1 cellular context compared by ENCODE assay signal in genomic region chr5:33381243-33381642, GRCh38.
TF ChIP-seq lines count a peak whose summit lies in the region.

No MANE protein-coding gene starts in this region.

TF ChIP-seq in GM23338, 12 proteins besides CTCF, POLR2A, EP300 and RAD21 (continued from another document):
- TF ChIP-seq ZNF462 (CRISPR knock-in tag; IDR thresholded peaks at IDR 0.05), result no peak
- no peak for TF ChIP-seq NANOG (IDR thresholded peaks at IDR 0.05; ENCODE audit: borderline replicate concordance)
- TF ChIP-seq, protein P1, sequence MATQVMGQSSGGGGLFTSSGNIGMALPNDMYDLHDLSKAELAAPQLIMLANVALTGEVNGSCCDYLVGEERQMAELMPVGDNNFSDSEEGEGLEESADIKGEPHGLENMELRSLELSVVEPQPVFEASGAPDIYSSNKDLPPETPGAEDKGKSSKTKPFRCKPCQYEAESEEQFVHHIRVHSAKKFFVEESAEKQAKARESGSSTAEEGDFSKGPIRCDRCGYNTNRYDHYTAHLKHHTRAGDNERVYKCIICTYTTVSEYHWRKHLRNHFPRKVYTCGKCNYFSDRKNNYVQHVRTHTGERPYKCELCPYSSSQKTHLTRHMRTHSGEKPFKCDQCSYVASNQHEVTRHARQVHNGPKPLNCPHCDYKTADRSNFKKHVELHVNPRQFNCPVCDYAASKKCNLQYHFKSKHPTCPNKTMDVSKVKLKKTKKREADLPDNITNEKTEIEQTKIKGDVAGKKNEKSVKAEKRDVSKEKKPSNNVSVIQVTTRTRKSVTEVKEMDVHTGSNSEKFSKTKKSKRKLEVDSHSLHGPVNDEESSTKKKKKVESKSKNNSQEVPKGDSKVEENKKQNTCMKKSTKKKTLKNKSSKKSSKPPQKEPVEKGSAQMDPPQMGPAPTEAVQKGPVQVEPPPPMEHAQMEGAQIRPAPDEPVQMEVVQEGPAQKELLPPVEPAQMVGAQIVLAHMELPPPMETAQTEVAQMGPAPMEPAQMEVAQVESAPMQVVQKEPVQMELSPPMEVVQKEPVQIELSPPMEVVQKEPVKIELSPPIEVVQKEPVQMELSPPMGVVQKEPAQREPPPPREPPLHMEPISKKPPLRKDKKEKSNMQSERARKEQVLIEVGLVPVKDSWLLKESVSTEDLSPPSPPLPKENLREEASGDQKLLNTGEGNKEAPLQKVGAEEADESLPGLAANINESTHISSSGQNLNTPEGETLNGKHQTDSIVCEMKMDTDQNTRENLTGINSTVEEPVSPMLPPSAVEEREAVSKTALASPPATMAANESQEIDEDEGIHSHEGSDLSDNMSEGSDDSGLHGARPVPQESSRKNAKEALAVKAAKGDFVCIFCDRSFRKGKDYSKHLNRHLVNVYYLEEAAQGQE (IDR thresholded peaks at IDR 0.05; ENCODE audit: unreplicated experiment), result no peak
- TF ChIP-seq ETS1 (IDR thresholded peaks at IDR 0.05), result no peak
- TF ChIP-seq CREB1 (CRISPR knock-in tag; IDR thresholded peaks at IDR 0.05; ENCODE audit: low read depth), result no peak
- TF ChIP-seq EZH2 (IDR thresholded peaks at IDR 0.05; ENCODE audit: low read depth, unreplicated experiment), result no peak
- TF ChIP-seq EZH2phosphoT487 (IDR thresholded peaks at IDR 0.05; ENCODE audit: unreplicated experiment), result no peak
- TF ChIP-seq ZNF331 (CRISPR knock-in tag; IDR thresholded peaks at IDR 0.05; ENCODE audit: low read depth), result no peak
- no peak for TF ChIP-seq JUNB (IDR thresholded peaks at IDR 0.05; ENCODE audit: unreplicated experiment)
- no peak for TF ChIP-seq ZNF114 (CRISPR knock-in tag; IDR thresholded peaks at IDR 0.05)
